ENCODE assay signal across 1 cellular context in genomic region chr6:114049367-114049966, GRCh38.
TF ChIP-seq lines count a peak whose summit lies in the region.

No MANE protein-coding gene starts in this region.

TF ChIP-seq in HepG2, 621 proteins besides CTCF, POLR2A, EP300 and RAD21 (continued from another document and continues in another):
- TF ChIP-seq TAF15 (IDR thresholded peaks at IDR 0.05; ENCODE audit: low read depth, low read length, poor library complexity, severe bottlenecking) = no peak
- no peak for TF ChIP-seq ZNF639 (CRISPR knock-in tag; conservative IDR thresholded peaks at IDR 0.05)
- TF ChIP-seq U2AF2 (IDR thresholded peaks at IDR 0.05; ENCODE audit: low read depth, low read length) = no peak
- peak; percentile 65 for TF ChIP-seq ZMYM4 (CRISPR knock-in tag; IDR thresholded peaks at IDR 0.05)
- no peak for TF ChIP-seq MLX (CRISPR knock-in tag; IDR thresholded peaks at IDR 0.05)
- no peak for TF ChIP-seq ATF1 (CRISPR knock-in tag; IDR thresholded peaks at IDR 0.05)
- TF ChIP-seq EZH2 (conservative IDR thresholded peaks at IDR 0.05; ENCODE audit: low read depth, low read length) = no peak
- TF ChIP-seq GTF2F1 (IDR thresholded peaks at IDR 0.05; ENCODE audit: low read length) = no peak
- no peak for TF ChIP-seq EED (CRISPR knock-in tag; IDR thresholded peaks at IDR 0.05)
- TF ChIP-seq PRDM10 (CRISPR knock-in tag; IDR thresholded peaks at IDR 0.05; ENCODE audit: low read depth) = no peak
- TF ChIP-seq PHF8 (CRISPR knock-in tag; IDR thresholded peaks at IDR 0.05) = no peak
- no peak for TF ChIP-seq ZNF781 (CRISPR knock-in tag; IDR thresholded peaks at IDR 0.05; ENCODE audit: borderline replicate concordance, not compliant biosample characterization)
- TF ChIP-seq ZSCAN29 (CRISPR knock-in tag; conservative IDR thresholded peaks at IDR 0.05) = no peak
- TF ChIP-seq THAP9 (CRISPR knock-in tag; IDR thresholded peaks at IDR 0.05; ENCODE audit: borderline replicate concordance) = no peak
- TF ChIP-seq ATF2 (CRISPR knock-in tag; IDR thresholded peaks at IDR 0.05) = 0 out of 2 replicates have a peak, but pooled peaks have one; percentile 22
- no peak for TF ChIP-seq RNF2 (conservative IDR thresholded peaks at IDR 0.05; ENCODE audit: low read depth)
- TF ChIP-seq U2AF1 (optimal IDR thresholded peaks at IDR 0.05; ENCODE audit: low read depth, low read length) = no peak
- no peak for TF ChIP-seq HNF4G (IDR thresholded peaks at IDR 0.05; ENCODE audit: borderline replicate concordance, low read depth, low read length)
- no peak for TF ChIP-seq HNF4G (CRISPR knock-in tag; IDR thresholded peaks at IDR 0.05; ENCODE audit: borderline replicate concordance, low read depth)
- no peak for TF ChIP-seq ZNF329 (CRISPR knock-in tag; IDR thresholded peaks at IDR 0.05; ENCODE audit: low read depth)
- TF ChIP-seq ZMYM2 (CRISPR knock-in tag; IDR thresholded peaks at IDR 0.05) = no peak
- no peak for TF ChIP-seq CEBPZ (IDR thresholded peaks at IDR 0.05; ENCODE audit: low read length)
- no peak for TF ChIP-seq ZBTB37 (CRISPR knock-in tag; IDR thresholded peaks at IDR 0.05)
- TF ChIP-seq SAP130 (CRISPR knock-in tag; IDR thresholded peaks at IDR 0.05; ENCODE audit: low read depth) = 0 out of 2 replicates have a peak, but pooled peaks have one; percentile 8
- TF ChIP-seq EHMT2 (IDR thresholded peaks at IDR 0.05; ENCODE audit: borderline replicate concordance, low read depth, low read length) = peak; percentile 35; the same call in 1 of the 2 replicates
- TF ChIP-seq ZNF567 (CRISPR knock-in tag; IDR thresholded peaks at IDR 0.05; ENCODE audit: borderline replicate concordance) = no peak
- no peak for TF ChIP-seq YY1 (IDR thresholded peaks at IDR 0.05; ENCODE audit: insufficient read depth, insufficient replicate concordance, low read depth, low read length)
- no peak for TF ChIP-seq ZNF33B (CRISPR knock-in tag; IDR thresholded peaks at IDR 0.05)
- TF ChIP-seq KDM3A (CRISPR knock-in tag; IDR thresholded peaks at IDR 0.05; ENCODE audit: low read depth) = no peak
- TF ChIP-seq ZNF678 (CRISPR knock-in tag; IDR thresholded peaks at IDR 0.05) = no peak
- peak; percentile 27 for TF ChIP-seq TBL1XR1 (IDR thresholded peaks at IDR 0.05; ENCODE audit: borderline replicate concordance, low read length, partially characterized antibody)
- no peak for TF ChIP-seq RBFOX2 (IDR thresholded peaks at IDR 0.05; ENCODE audit: low read depth, low read length)
- no peak for TF ChIP-seq ZNF703 (CRISPR knock-in tag; IDR thresholded peaks at IDR 0.05; ENCODE audit: borderline replicate concordance)
- TF ChIP-seq SALL1 (CRISPR knock-in tag; IDR thresholded peaks at IDR 0.05) = peak; percentile 43
- no peak for TF ChIP-seq XRCC5 (optimal IDR thresholded peaks at IDR 0.05; ENCODE audit: low read length)
- no peak for TF ChIP-seq ATF5 (CRISPR knock-in tag; IDR thresholded peaks at IDR 0.05; ENCODE audit: low read depth)
- TF ChIP-seq ARNT (IDR thresholded peaks at IDR 0.05) = no peak
- TF ChIP-seq HOMEZ (CRISPR knock-in tag; IDR thresholded peaks at IDR 0.05; ENCODE audit: low read depth) = peak; percentile 88
- TF ChIP-seq ZNF574 (CRISPR knock-in tag; IDR thresholded peaks at IDR 0.05) = no peak
- TF ChIP-seq NCOA2 (CRISPR knock-in tag; IDR thresholded peaks at IDR 0.05) = 0 out of 2 replicates have a peak, but pooled peaks have one; percentile 21
